25 cellular contexts compared by ENCODE assay signal in the genomic region with DNA sequence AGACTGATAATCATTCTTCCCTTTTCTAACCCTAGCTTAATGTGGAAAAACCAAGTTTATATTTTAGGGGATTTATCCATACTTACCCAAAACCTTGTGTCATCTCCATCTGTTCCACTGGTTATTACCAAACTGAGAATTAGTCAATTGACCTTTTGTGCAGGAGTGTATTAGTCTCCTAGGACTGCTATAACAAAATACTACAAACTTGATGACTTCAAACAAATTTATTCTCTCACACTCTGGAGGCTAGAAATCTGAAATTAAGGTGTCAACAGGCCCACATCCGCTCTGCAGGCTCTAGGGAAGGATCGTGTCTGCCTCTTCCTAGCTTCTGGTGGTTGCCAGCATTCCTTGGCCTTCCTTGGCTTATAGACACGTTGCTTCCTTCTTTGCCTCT.
"Had no signal": no experiment of that assay in that cellular context is flagged by ENCODE, and none has a peak within 500 bp of the region (broad histone marks: within the 10 kb centered on the region; RNA-seq: fewer than 3 reads in every experiment).

No MANE protein-coding gene starts in this region.

- H3K27ac Mint-ChIP-seq: activated CD8-positive, alpha-beta T cell treated with anti-CD3 and anti-CD28 coated beads for 36 hours; activated naive CD4-positive, alpha-beta T cell treated with anti-CD3 and anti-CD28 coated beads, Interleukin-2, amount 10 ng/mL, durations not matched to agents 7 days and 5 days; activated naive CD8-positive, alpha-beta T cell treated with anti-CD3 and anti-CD28 coated beads for 36 hours; activated T-cell treated with anti-CD3 and anti-CD28 coated beads, Interleukin-2, amount 50 U/mL, for 72 hours; activated T-helper 2 cell treated with anti-CD3 and anti-CD28 coated beads, Interferon-gamma antibody, Interleukin-2, Interleukin-4, amounts not matched to agents 10 μg/mL and 5 μg/mL and 100 μg/mL, durations not matched to agents 14 hours and 24 hours and 36 hours; T-cell had no signal

- H3K9me3 Mint-ChIP-seq: activated naive CD4-positive, alpha-beta T cell treated with anti-CD3 and anti-CD28 coated beads, Interleukin-2, amount 10 ng/mL, durations not matched to agents 7 days and 5 days had no signal

- H3K4me3 Mint-ChIP-seq: activated CD8-positive, alpha-beta T cell treated with anti-CD3 and anti-CD28 coated beads for 36 hours; activated naive CD4-positive, alpha-beta T cell treated with anti-CD3 and anti-CD28 coated beads, Interleukin-2, amount 10 ng/mL, durations not matched to agents 7 days and 5 days; activated naive CD8-positive, alpha-beta T cell treated with anti-CD3 and anti-CD28 coated beads for 36 hours; activated T-cell treated with anti-CD3 and anti-CD28 coated beads, Interleukin-2, amount 50 U/mL, for 72 hours; T-cell had no signal

- H3K27me3 Mint-ChIP-seq: activated CD8-positive, alpha-beta T cell treated with anti-CD3 and anti-CD28 coated beads for 36 hours; activated naive CD4-positive, alpha-beta T cell treated with anti-CD3 and anti-CD28 coated beads, Interleukin-2, amount 10 ng/mL, durations not matched to agents 7 days and 5 days; activated naive CD8-positive, alpha-beta T cell treated with anti-CD3 and anti-CD28 coated beads for 36 hours; T-cell had no signal

- H3K4me1 ChIP-seq: SJSA1 had no signal

- H3K27ac ChIP-seq: brain microvascular endothelial cell, cardiac muscle cell, KMS-11, SJSA1 had no signal

- H3K4me2 ChIP-seq: KMS-11 had no signal

- H3K27me3 ChIP-seq: brain microvascular endothelial cell, cardiac muscle cell, SJSA1 had no signal

- H3K36me3 ChIP-seq: brain microvascular endothelial cell, cardiac muscle cell, SJSA1 had no signal

- H3K4me1 Mint-ChIP-seq: activated naive CD4-positive, alpha-beta T cell treated with anti-CD3 and anti-CD28 coated beads, Interleukin-2, amount 10 ng/mL, durations not matched to agents 7 days and 5 days had no signal

- DNase-seq: activated CD4-positive, alpha-beta T cell treated with anti-CD3 and anti-CD28 coated beads for 4 hours; activated CD8-positive, alpha-beta memory T cell treated with anti-CD3 and anti-CD28 coated beads, Interleukin-2, amount 50 U/mL, for 4 hours; activated CD8-positive, alpha-beta T cell treated with anti-CD3 and anti-CD28 coated beads for 36 hours; activated gamma-delta T cell treated with Interleukin-2 at 50 U/mL for 16 hours; activated naive CD4-positive, alpha-beta T cell treated with anti-CD3 and anti-CD28 coated beads, Interleukin-2, amount 10 ng/mL, durations not matched to agents 7 days and 5 days; activated naive CD8-positive, alpha-beta T cell treated with anti-CD3 and anti-CD28 coated beads for 36 hours; activated T-cell treated with anti-CD3 and anti-CD28 coated beads, Interleukin-2, amount 50 U/mL, for 72 hours; brain microvascular endothelial cell; NCI-H1092 treated with DMSO at 0.1 percent for 48 hours; NCI-H1417 treated with DMSO at 0.1 percent for 48 hours; NCI-H1694; NCI-H2029; NCI-H345; NCI-H510A; NCI-H526 treated with DMSO at 0.1 percent for 48 hours; NK-92 treated with Interleukin-12 subunit alpha and Interleukin-12 subunit beta, amount 100 ng/mL, for 24 hours; OCI-M1; SHP77; T-cell; T-helper 2 cell; T1000 had no signal

- H3K4me3 ChIP-seq: cardiac muscle cell, SJSA1 had no signal

- H3K9me3 ChIP-seq: SJSA1 had no signal

- ATAC-seq: activated CD8-positive, alpha-beta T cell treated with anti-CD3 and anti-CD28 coated beads for 36 hours; activated T-cell treated with anti-CD3 and anti-CD28 coated beads, Interleukin-2, amount 50 U/mL, for 72 hours; T-cell had no signal
